Comparison of ENCODE assay signal across 28 cellular contexts in genomic region chr5:4874097-4874496, GRCh38.
"Had no signal": no experiment of that assay in that cellular context is flagged by ENCODE, and none has a peak within 500 bp of the region (broad histone marks: within the 10 kb centered on the region; RNA-seq: fewer than 3 reads in every experiment).

No MANE protein-coding gene starts in this region.

- ATAC-seq: effector memory CD8-positive, alpha-beta T cell; esophagus mucosa; foreskin keratinocyte; gastrocnemius medialis; gastroesophageal sphincter; heart left ventricle; heart right ventricle had no signal

- H3K27me3 ChIP-seq: colonic mucosa, foreskin keratinocyte, gastrocnemius medialis had no signal

- H3K4me3 ChIP-seq: colonic mucosa, coronary artery, dorsolateral prefrontal cortex, esophagus muscularis mucosa, esophagus squamous epithelium, gastrocnemius medialis, gastroesophageal sphincter, heart left ventricle, heart right ventricle had no signal

- H3K36me3 ChIP-seq: colonic mucosa, esophagus muscularis mucosa, esophagus squamous epithelium, gastrocnemius medialis, gastroesophageal sphincter, heart left ventricle, heart right ventricle had no signal

- H3K9me3 ChIP-seq: colonic mucosa, esophagus muscularis mucosa, esophagus squamous epithelium, gastrocnemius medialis, gastroesophageal sphincter, heart left ventricle, heart right ventricle had no signal

- FAIRE-seq: colon, endometrium, endothelial cell of umbilical vein, frontal cortex had no signal

- DNase-seq: colonic mucosa; cortex of kidney; dermis blood vessel endothelial cell; dorsolateral prefrontal cortex; effector CD4-positive, alpha-beta T cell; effector CD8-positive, alpha-beta T cell; effector memory CD4-positive, alpha-beta T cell; effector memory CD8-positive, alpha-beta T cell; endodermal cell; erythroblast; esophagus squamous epithelium; foreskin fibroblast; foreskin keratinocyte; foreskin melanocyte; gastrocnemius medialis; glutamatergic neuron; head of caudate nucleus; heart left ventricle; heart right ventricle had no signal

- H3K27ac ChIP-seq: colonic mucosa, coronary artery, dorsolateral prefrontal cortex, epithelial cell of prostate, esophagus muscularis mucosa, esophagus squamous epithelium, foreskin keratinocyte, gastrocnemius medialis, gastroesophageal sphincter, heart left ventricle, heart right ventricle had no signal

- H3K4me1 ChIP-seq: colonic mucosa, esophagus muscularis mucosa, esophagus squamous epithelium, foreskin keratinocyte, gastrocnemius medialis, gastroesophageal sphincter, heart left ventricle, heart right ventricle had no signal
